ENCODE assay signal across 11 cellular contexts in genomic region chr6:117549606-117550005, GRCh38. TPM values are rescaled to one million over a fixed set of nuclear protein-coding genes. Genes with fewer than 3 reads are reported as not detected.
A peak's percentile ranks its signal among the peaks of the same experiment; 100 is the strongest.
DNase-seq lines count a peak whose midpoint lies in the region; FAIRE-seq and TF ChIP-seq lines count a peak whose summit lies in the region.
"Had no signal": no experiment of that assay in that cellular context is flagged by ENCODE, and none has a peak within 500 bp of the region (broad histone marks: within the 10 kb centered on the region; RNA-seq: fewer than 3 reads in every experiment).

No MANE protein-coding gene starts in this region.

- no peak for TF ChIP-seq CTCF in endothelial cell (IDR thresholded peaks at IDR 0.05; ENCODE audit: unreplicated experiment)

- H3K36me3 Mint-ChIP-seq in activated T-cell treated with anti-CD3 and anti-CD28 coated beads, Interleukin-2, amount 50 U/mL, for 24 hours (ENCODE audit: low read depth), result no peaks in the 10 kb centered on the region
- peaks cover 48% of the 10 kb centered on the region for H3K36me3 Mint-ChIP-seq in endothelial cell (ENCODE audit: low read depth, unreplicated experiment)

- H3K9me3 Mint-ChIP-seq in activated T-cell treated with anti-CD3 and anti-CD28 coated beads, Interleukin-2, amount 50 U/mL, for 24 hours, result no peaks in the 10 kb centered on the region
- H3K9me3 Mint-ChIP-seq in endothelial cell (ENCODE audit: unreplicated experiment), result no peaks in the 10 kb centered on the region

- 75 to 91% (median 86%) methylated on average over 4 of the region's 4 CpGs for WGBS in small intestine, 3 donors

- peaks cover 34% of the 10 kb centered on the region for H3K4me1 ChIP-seq in SJSA1 (replicated peaks)
- H3K4me1 ChIP-seq in small intestine (ENCODE audit: control insufficient read depth in 2 of 2, insufficient read depth in 1 of 2, low read depth in 1 of 2, low read length in 1 of 2), result peaks cover 0 to 2% of the 10 kb centered on the region in 2 donors
- H3K4me1 ChIP-seq: uterus had no signal

- H3K27ac ChIP-seq in SJSA1 (peak overlapping the region; percentile 60), small intestine (ENCODE audit: low read depth in 1 of 2, low read length in 1 of 2) (no peak overlapping the region)
- H3K27ac ChIP-seq: cardiac muscle cell, uterus had no signal

- DNase-seq in activated T-cell treated with anti-CD3 and anti-CD28 coated beads, Interleukin-2, amount 50 U/mL, for 24 hours, result no peak
- DNase-seq in activated T-cell treated with anti-CD3 and anti-CD28 coated beads, Interleukin-2, amount 50 U/mL, for 1 hour, result no peak
- DNase-seq in SJSA1 (ENCODE audit: low read depth in 1 of 2, low spot score in 2 of 2) (no peak), endothelial cell (ENCODE audit: low spot score) (no peak), small intestine (peak; percentile 50), retina (no peak), islet precursor cell (no peak), NCI-H345 (lab: John Stamatoyannopoulos, UW) (no peak)
- DNase-seq: esophagus squamous epithelium, uterus had no signal

- H3K9me3 ChIP-seq in SJSA1 (replicated peaks) (no peaks in the 10 kb centered on the region), small intestine (ENCODE audit: control insufficient read depth, low read depth) (no peaks in the 10 kb centered on the region)
- H3K9me3 ChIP-seq: esophagus squamous epithelium, uterus had no signal

- H3K4me3 Mint-ChIP-seq in activated T-cell treated with anti-CD3 and anti-CD28 coated beads, Interleukin-2, amount 50 U/mL, for 24 hours, result peak overlapping the region; percentile 73
- H3K4me3 Mint-ChIP-seq in endothelial cell (ENCODE audit: unreplicated experiment), result peak overlapping the region; percentile 52

- no peaks in the 10 kb centered on the region for H3K27me3 ChIP-seq in SJSA1 (replicated peaks)
- no peaks in the 10 kb centered on the region for H3K27me3 ChIP-seq in small intestine (ENCODE audit: control insufficient read depth in 2 of 2, insufficient read depth in 2 of 2, low read length in 2 of 2)
- H3K27me3 ChIP-seq: cardiac muscle cell, esophagus squamous epithelium, uterus had no signal

- peak overlapping the region; percentile 89 for H3K27ac Mint-ChIP-seq in activated T-cell treated with anti-CD3 and anti-CD28 coated beads, Interleukin-2, amount 50 U/mL, for 24 hours
- H3K27ac Mint-ChIP-seq in endothelial cell (ENCODE audit: unreplicated experiment), result no peak overlapping the region

- peaks cover 38% of the 10 kb centered on the region for H3K4me1 Mint-ChIP-seq in activated T-cell treated with anti-CD3 and anti-CD28 coated beads, Interleukin-2, amount 50 U/mL, for 24 hours (ENCODE audit: low read depth)
- H3K4me1 Mint-ChIP-seq in endothelial cell (ENCODE audit: unreplicated experiment), result peaks cover 43% of the 10 kb centered on the region

- FAIRE-seq in small intestine (lab: Jason Lieb, UNC), result no peak

- no peak overlapping the region for H3K4me3 ChIP-seq in SJSA1
- H3K4me3 ChIP-seq in small intestine (ENCODE audit: low read depth in 1 of 2, low read length in 2 of 2), result no peak overlapping the region
- H3K4me3 ChIP-seq: cardiac muscle cell, uterus had no signal

- peaks cover 7% of the 10 kb centered on the region for H3K27me3 Mint-ChIP-seq in activated T-cell treated with anti-CD3 and anti-CD28 coated beads, Interleukin-2, amount 50 U/mL, for 24 hours
- H3K27me3 Mint-ChIP-seq in endothelial cell (ENCODE audit: unreplicated experiment), result peaks cover 2% of the 10 kb centered on the region

- H3K36me3 ChIP-seq in SJSA1, result peaks cover 44% of the 10 kb centered on the region
- no peaks in the 10 kb centered on the region for H3K36me3 ChIP-seq in small intestine (ENCODE audit: control insufficient read depth in 2 of 2, insufficient read depth in 2 of 2, low read length in 2 of 2)
- H3K36me3 ChIP-seq: cardiac muscle cell, uterus had no signal

RNA-seq across cellular contexts. Expression of gene GOPC, which starts 52.7 kb away (rescaled TPM):
- 50.2 and 54.2 TPM in 2 replicates for total RNA-seq in SJSA1 (2014; rRNA removed; shearing (Covaris generic))
- total RNA-seq in endothelial cell (ENCODE audit: unreplicated experiment), result 31.8 TPM
- polyA plus RNA-seq in small intestine, result 10 to 100 TPM in 2 of 3 donors, 1 to 10 TPM in 1; 7.6 to 12.1 (median 11.4) TPM
